ENCODE assay signal across 1 cellular context in genomic region chr20:21125072-21125848, GRCh38.
TF ChIP-seq lines count a peak whose summit lies in the region.

No MANE protein-coding gene starts in this region.

TF ChIP-seq in GM12878, 131 proteins besides CTCF, POLR2A, EP300 and RAD21:
- TF ChIP-seq HDGF (IDR thresholded peaks at IDR 0.05) = no peak
- no peak for TF ChIP-seq ZSCAN29 (IDR thresholded peaks at IDR 0.05)
- no peak for TF ChIP-seq ZNF622 (IDR thresholded peaks at IDR 0.05)
- TF ChIP-seq KAT2A (conservative IDR thresholded peaks at IDR 0.05; ENCODE audit: control insufficient read depth, low read depth, low read length) = no peak
- no peak for TF ChIP-seq EED (IDR thresholded peaks at IDR 0.05; ENCODE audit: low read depth)
- TF ChIP-seq SUPT20H (IDR thresholded peaks at IDR 0.05; ENCODE audit: borderline replicate concordance, control insufficient read depth, low read depth, low read length) = no peak
- TF ChIP-seq ELK1 (IDR thresholded peaks at IDR 0.05; ENCODE audit: low read depth, low read length) = no peak
- TF ChIP-seq MTA2 (IDR thresholded peaks at IDR 0.05; ENCODE audit: low read depth) = no peak
- TF ChIP-seq EZH2 (IDR thresholded peaks at IDR 0.05; ENCODE audit: borderline replicate concordance, control insufficient read depth, low read depth, low read length) = no peak
- no peak for TF ChIP-seq NRF1 (conservative IDR thresholded peaks at IDR 0.05; ENCODE audit: low read depth, low read length)
- TF ChIP-seq NKRF (conservative IDR thresholded peaks at IDR 0.05) = no peak
- TF ChIP-seq ZBTB40 (IDR thresholded peaks at IDR 0.05; ENCODE audit: borderline replicate concordance) = no peak
